20 cellular contexts compared by ENCODE assay signal in genomic region chr11:35792846-35793192, GRCh38.
"Had no signal": no experiment of that assay in that cellular context is flagged by ENCODE, and none has a peak within 500 bp of the region (broad histone marks: within the 10 kb centered on the region; RNA-seq: fewer than 3 reads in every experiment).

No MANE protein-coding gene starts in this region.

- H3K4me3 Mint-ChIP-seq: activated CD4-positive, alpha-beta T cell treated with anti-CD3 and anti-CD28 coated beads, Interleukin-2, amount 10 ng/mL, durations not matched to agents 24 days and 14 days; activated CD8-positive, alpha-beta T cell treated with anti-CD3 and anti-CD28 coated beads, Interleukin-2, amount 10 ng/mL, durations not matched to agents 7 days and 5 days; dendritic cell treated with granulocyte-macrophage colony-stimulating factor and Interleukin-4, amounts not matched to agents 40 ng/mL and 50 ng/mL, for 4 days; nephron had no signal

- ATAC-seq: activated CD8-positive, alpha-beta T cell treated with anti-CD3 and anti-CD28 coated beads, Interleukin-2, amount 10 ng/mL, durations not matched to agents 7 days and 5 days; activated naive CD4-positive, alpha-beta T cell treated with anti-CD3 and anti-CD28 coated beads, Interleukin-2, amount 50 U/mL, for 72 hours had no signal

- H3K4me3 ChIP-seq: tibial nerve had no signal

- H3K27ac Mint-ChIP-seq: activated CD4-positive, alpha-beta T cell treated with anti-CD3 and anti-CD28 coated beads, Interleukin-2, amount 10 ng/mL, durations not matched to agents 24 days and 14 days; activated CD8-positive, alpha-beta T cell treated with anti-CD3 and anti-CD28 coated beads, Interleukin-2, amount 10 ng/mL, durations not matched to agents 7 days and 5 days; activated naive CD4-positive, alpha-beta T cell treated with anti-CD3 and anti-CD28 coated beads, Interleukin-2, amount 50 U/mL, for 72 hours; dendritic cell treated with granulocyte-macrophage colony-stimulating factor and Interleukin-4, amounts not matched to agents 40 ng/mL and 50 ng/mL, for 4 days; nephron had no signal

- H3K27ac ChIP-seq: epithelial cell of prostate, tibial nerve had no signal

- H3K9me3 ChIP-seq: tibial nerve had no signal

- H3K27me3 Mint-ChIP-seq: activated CD4-positive, alpha-beta T cell treated with anti-CD3 and anti-CD28 coated beads, Interleukin-2, amount 10 ng/mL, durations not matched to agents 24 days and 14 days; dendritic cell treated with granulocyte-macrophage colony-stimulating factor and Interleukin-4, amounts not matched to agents 40 ng/mL and 50 ng/mL, for 4 days had no signal

- DNase-seq: activated CD4-positive, alpha-beta T cell treated with anti-CD3 and anti-CD28 coated beads, Interleukin-2, amount 10 ng/mL, durations not matched to agents 24 days and 14 days; activated CD4-positive, CD25-positive, alpha-beta regulatory T cell; activated CD8-positive, alpha-beta memory T cell treated with anti-CD3 and anti-CD28 coated beads, Interleukin-2, amount 50 U/mL, for 4 hours; activated CD8-positive, alpha-beta T cell treated with anti-CD3 and anti-CD28 coated beads, Interleukin-2, amount 10 ng/mL, durations not matched to agents 7 days and 5 days; activated gamma-delta T cell; activated T-cell treated with anti-CD3 and anti-CD28 coated beads, Interleukin-2, amount 50 U/mL, for 48 hours; effector memory CD4-positive, alpha-beta T cell; foreskin melanocyte; head of caudate nucleus; kidney glomerular epithelial cell; mesendoderm; nucleus accumbens; posterior cingulate gyrus; stimulated activated CD4-positive, alpha-beta T cell treated with anti-CD3 and anti-CD28 coated beads, Interleukin-2, amount 100 ng/mL, for 48 hours; stimulated activated naive CD4-positive, alpha-beta T cell had no signal

- H3K36me3 ChIP-seq: tibial nerve had no signal

- H3K27me3 ChIP-seq: tibial nerve had no signal

- H3K9me3 Mint-ChIP-seq: activated CD4-positive, alpha-beta T cell treated with anti-CD3 and anti-CD28 coated beads, Interleukin-2, amount 10 ng/mL, durations not matched to agents 24 days and 14 days; activated naive CD4-positive, alpha-beta T cell treated with anti-CD3 and anti-CD28 coated beads, Interleukin-2, amount 50 U/mL, for 72 hours; dendritic cell treated with granulocyte-macrophage colony-stimulating factor and Interleukin-4, amounts not matched to agents 40 ng/mL and 50 ng/mL, for 4 days; nephron had no signal
